13 cellular contexts compared by ENCODE assay signal in genomic region chr12:109988274-109988673, GRCh38.
"Had no signal": no experiment of that assay in that cellular context is flagged by ENCODE, and none has a peak within 500 bp of the region (broad histone marks: within the 10 kb centered on the region; RNA-seq: fewer than 3 reads in every experiment).

No MANE protein-coding gene starts in this region.

- FAIRE-seq: endometrium, pancreas had no signal

- DNase-seq: anterior cingulate cortex, esophagus squamous epithelium, foreskin fibroblast, head of caudate nucleus, islet precursor cell, left lung, pancreas, SJCRH30, transverse colon had no signal

- H3K4me3 Mint-ChIP-seq: neural crest cell; T-helper 2 cell treated with Interferon-gamma antibody and Interleukin-4, amounts not matched to agents 5 μg/mL and 100 μg/mL, for 36 hours had no signal

- H3K4me3 ChIP-seq: esophagus squamous epithelium, left lung, pancreas, SJCRH30, transverse colon had no signal

- ATAC-seq: left lung, pancreas had no signal

- H3K27me3 ChIP-seq: esophagus squamous epithelium, left lung, pancreas, SJCRH30, transverse colon had no signal

- H3K9me3 ChIP-seq: esophagus squamous epithelium, left lung, pancreas, SJCRH30, transverse colon had no signal

- H3K27ac ChIP-seq: left lung, pancreas, SJCRH30 had no signal

- H3K9me3 Mint-ChIP-seq: activated naive CD4-positive, alpha-beta T cell treated with anti-CD3 and anti-CD28 coated beads, Interleukin-2, amount 50 U/mL, for 72 hours; neural crest cell; T-helper 2 cell treated with Interferon-gamma antibody and Interleukin-4, amounts not matched to agents 5 μg/mL and 100 μg/mL, for 36 hours had no signal
